In the genomic region with DNA sequence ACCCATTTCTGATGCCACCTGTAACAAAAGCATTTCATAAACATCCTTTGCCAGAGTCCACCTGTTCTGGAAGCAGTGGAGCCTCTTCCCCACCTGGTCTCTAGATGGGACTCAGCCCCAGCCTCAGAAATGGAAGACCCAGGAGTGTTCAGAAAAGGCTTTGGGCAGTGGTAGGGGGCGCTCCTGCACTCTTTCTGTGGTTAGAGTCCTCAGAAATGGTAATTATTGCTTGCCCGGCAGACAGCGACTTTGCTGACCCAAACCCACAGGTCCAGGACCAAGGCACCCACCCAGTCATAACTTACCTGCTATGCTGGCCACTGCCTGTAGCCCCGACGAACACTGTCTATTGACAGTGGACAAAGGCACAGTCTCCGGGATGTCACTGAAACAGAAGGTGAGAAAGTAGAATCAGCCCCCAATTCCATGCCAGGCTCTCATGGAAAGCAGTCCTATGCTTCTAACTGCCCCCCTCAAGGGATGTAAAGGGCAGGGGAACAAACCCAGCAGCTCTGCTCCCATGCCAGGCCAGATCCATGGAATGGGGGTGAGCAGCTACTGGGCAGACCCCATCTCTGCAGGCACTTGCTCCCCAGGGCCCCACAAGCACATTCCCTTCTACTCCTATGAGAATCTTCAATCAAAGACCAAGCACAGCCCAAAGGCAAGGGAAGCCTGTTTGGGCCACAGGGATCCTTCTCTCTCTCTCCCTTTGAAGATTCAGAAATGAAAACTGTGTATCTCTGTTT, we compare ENCODE assay signal across 8 cellular contexts. TPM values are rescaled to one million over a fixed set of nuclear protein-coding genes. Genes with fewer than 3 reads are reported as not detected.
DNase-seq lines count a peak whose midpoint lies in the region; ATAC-seq and TF ChIP-seq lines count a peak whose summit lies in the region.

No MANE protein-coding gene starts in this region.

- H3K79me1 ChIP-seq in mesenchymal stem cell (replicated peaks; ENCODE audit: low read length, poor library complexity, severe bottlenecking), result peaks cover 49% of the 10 kb centered on the region

- H3K36me3 ChIP-seq in DOHH2 (ENCODE audit: control insufficient read depth, low read length) (peaks cover 81% of the 10 kb centered on the region), Karpas-422 (ENCODE audit: insufficient read depth, low read length) (peaks cover 36% of the 10 kb centered on the region), mesenchymal stem cell (ENCODE audit: control insufficient read depth in 1 of 2, insufficient read depth in 2 of 2, low read depth in 1 of 2, low read length in 2 of 2) (peaks cover 62 to 85% of the 10 kb centered on the region in 2 experiments)

- H3K79me2 ChIP-seq in DOHH2 (ENCODE audit: control insufficient read depth, low read length), result peaks cover 19% of the 10 kb centered on the region
- peaks cover 24% of the 10 kb centered on the region for H3K79me2 ChIP-seq in Karpas-422 (ENCODE audit: low read length)

- no peaks in the 10 kb centered on the region for H3K27me3 ChIP-seq in DOHH2 (ENCODE audit: control insufficient read depth, low read length)
- no peaks in the 10 kb centered on the region for H3K27me3 ChIP-seq in Karpas-422 (ENCODE audit: low read length)
- H3K27me3 ChIP-seq in mesenchymal stem cell (ENCODE audit: control insufficient read depth in 1 of 2, insufficient read depth in 1 of 2, low read length in 2 of 2), result no peaks in the 10 kb centered on the region

- H3K9me3 ChIP-seq in DOHH2 (ENCODE audit: control insufficient read depth, insufficient read depth, low read length), result no peaks in the 10 kb centered on the region
- no peaks in the 10 kb centered on the region for H3K9me3 ChIP-seq in Karpas-422 (ENCODE audit: low read length)
- H3K9me3 ChIP-seq in mesenchymal stem cell (ENCODE audit: control insufficient read depth, low read length), result no peaks in the 10 kb centered on the region

- peak; percentile 75 for DNase-seq in Karpas-422
- DNase-seq in activated naive CD4-positive, alpha-beta T cell treated with anti-CD3 and anti-CD28 coated beads, Interleukin-2, amount 50 U/mL, for 72 hours (ENCODE audit: low spot score in 2 of 2), result peak; percentile 21 to 33
- peak; percentile 41 for DNase-seq in mesenchymal stem cell
- DNase-seq in superior temporal gyrus (ENCODE audit: extremely low spot score), result no peak
- no peak for DNase-seq in SW480 (ENCODE audit: low spot score)

- no peak for ATAC-seq in activated naive CD4-positive, alpha-beta T cell treated with anti-CD3 and anti-CD28 coated beads, Interleukin-2, amount 50 U/mL, for 72 hours
- ATAC-seq in GM21717 (IDR thresholded peaks at IDR 0.05; ENCODE audit: unreplicated experiment), result no peak
- ATAC-seq in GM21447 (IDR thresholded peaks at IDR 0.05; ENCODE audit: unreplicated experiment), result no peak

- WGBS in mesenchymal stem cell, result 76% methylated on average over 6 of the region's 6 CpGs

- no peak overlapping the region for H4K8ac ChIP-seq in mesenchymal stem cell (ENCODE audit: low read length)

- no peak overlapping the region for H4K91ac ChIP-seq in mesenchymal stem cell (ENCODE audit: low read length)

- peak; percentile 88 for TF ChIP-seq CTCF in DOHH2 (IDR thresholded peaks at IDR 0.05; ENCODE audit: low read depth, low read length, poor library complexity, severe bottlenecking)

- no peak overlapping the region for H2BK12ac ChIP-seq in mesenchymal stem cell (ENCODE audit: low read length in 2 of 2)

- H3K9me2 ChIP-seq in DOHH2 (replicated peaks; ENCODE audit: control insufficient read depth, low read length) (no peaks in the 10 kb centered on the region), Karpas-422 (replicated peaks; ENCODE audit: insufficient read depth, low read length) (no peaks in the 10 kb centered on the region)

- H3K18ac ChIP-seq in mesenchymal stem cell (ENCODE audit: low read depth in 1 of 2, low read length in 2 of 2), result no peak overlapping the region

- H3K4me2 ChIP-seq in DOHH2 (ENCODE audit: low read length) (no peak overlapping the region), Karpas-422 (ENCODE audit: low read depth, low read length, poor library complexity, severe bottlenecking) (no peak overlapping the region), mesenchymal stem cell (ENCODE audit: low read length, poor library complexity, severe bottlenecking) (no peak overlapping the region)

- H3K9me3 Mint-ChIP-seq in activated naive CD4-positive, alpha-beta T cell treated with anti-CD3 and anti-CD28 coated beads, Interleukin-2, amount 50 U/mL, for 72 hours, result no peaks in the 10 kb centered on the region

- no peak overlapping the region for H3K14ac ChIP-seq in mesenchymal stem cell (ENCODE audit: low read length in 2 of 2)

- H3K27ac ChIP-seq in DOHH2 (ENCODE audit: low read depth, low read length) (no peak overlapping the region), Karpas-422 (ENCODE audit: low read length) (no peak overlapping the region), mesenchymal stem cell (ENCODE audit: low read length, poor library complexity, severe bottlenecking) (no peak overlapping the region)

- no peak overlapping the region for H3K23ac ChIP-seq in mesenchymal stem cell (ENCODE audit: low read length in 2 of 2)

- H3K4ac ChIP-seq in mesenchymal stem cell (ENCODE audit: low read depth in 1 of 2, low read length in 2 of 2), result no peak overlapping the region

- H3K4me1 ChIP-seq in DOHH2 (ENCODE audit: control insufficient read depth, low read length) (peaks cover 11% of the 10 kb centered on the region), Karpas-422 (ENCODE audit: low read length) (peaks cover 14% of the 10 kb centered on the region), mesenchymal stem cell (ENCODE audit: control insufficient read depth, insufficient read depth, low read depth, low read length) (peaks cover 5% of the 10 kb centered on the region)

- H2AK5ac ChIP-seq in mesenchymal stem cell (ENCODE audit: low read length, severe bottlenecking), result no peak overlapping the region

- H2BK120ac ChIP-seq in mesenchymal stem cell (ENCODE audit: low read depth, low read length), result no peak overlapping the region

- peak overlapping the region in 1 of 2 donors; percentile 65 for H3K27ac Mint-ChIP-seq in activated naive CD4-positive, alpha-beta T cell treated with anti-CD3 and anti-CD28 coated beads, Interleukin-2, amount 50 U/mL, for 72 hours

- H2BK5ac ChIP-seq in mesenchymal stem cell (ENCODE audit: low read depth, low read length, poor library complexity, severe bottlenecking), result no peak overlapping the region

- no peak overlapping the region for H2AFZ ChIP-seq in Karpas-422 (ENCODE audit: low read length)
- H2AFZ ChIP-seq in mesenchymal stem cell (ENCODE audit: low read depth, low read length), result no peak overlapping the region

- no peak overlapping the region for H3K4me3 ChIP-seq in DOHH2 (ENCODE audit: low read length)
- no peak overlapping the region for H3K4me3 ChIP-seq in Karpas-422 (ENCODE audit: low read length)
- H3K4me3 ChIP-seq in mesenchymal stem cell (ENCODE audit: insufficient read depth in 1 of 2, low read depth in 1 of 2, low read length in 2 of 2), result no peak overlapping the region

- no peaks in the 10 kb centered on the region for H3F3A ChIP-seq in DOHH2 (ENCODE audit: control insufficient read depth, insufficient read depth)

- no peak overlapping the region for H3K9ac ChIP-seq in Karpas-422 (ENCODE audit: low read length)
- H3K9ac ChIP-seq in mesenchymal stem cell (ENCODE audit: low read length), result no peak overlapping the region

- H3K36me3 Mint-ChIP-seq in activated naive CD4-positive, alpha-beta T cell treated with anti-CD3 and anti-CD28 coated beads, Interleukin-2, amount 50 U/mL, for 72 hours, result peaks cover 14 to 29% of the 10 kb centered on the region in 2 donors

- peaks cover 3% of the 10 kb centered on the region; the same call in 1 of the 2 replicates for H4K20me1 ChIP-seq in DOHH2 (ENCODE audit: control insufficient read depth, insufficient read depth, low read depth, low read length)
- H4K20me1 ChIP-seq in Karpas-422 (ENCODE audit: insufficient read depth, low read depth, low read length), result no peaks in the 10 kb centered on the region; the same call in 1 of the 2 replicates

- H2BK15ac ChIP-seq in mesenchymal stem cell (ENCODE audit: low read depth, poor library complexity, severe bottlenecking), result no peak overlapping the region

RNA-seq across cellular contexts. Expression of a gene that starts 5.1 kb away (rescaled TPM):
- total RNA-seq in Karpas-422 (2014; rRNA removed; shearing (Covaris generic); ENCODE audit: low replicate concordance), result 23.4 and 34.4 TPM in 2 replicates
- 10 to 100 TPM; 73.9 to 83.9 TPM for total RNA-seq in activated naive CD4-positive, alpha-beta T cell treated with anti-CD3 and anti-CD28 coated beads, Interleukin-2, amount 50 U/mL, for 72 hours
- polyA plus RNA-seq in mesenchymal stem cell (2013, experiment 1 of 2), result 32.9 TPM
- 32.8 TPM for polyA plus RNA-seq in mesenchymal stem cell (2013, experiment 2 of 2)

RNA-seq across cellular contexts. Expression of a gene that starts 6.7 kb away (rescaled TPM):
- total RNA-seq in Karpas-422 (2014; rRNA removed; shearing (Covaris generic); ENCODE audit: low replicate concordance), result 11.3 and 23.0 TPM in 2 replicates
- 10 to 100 TPM; 23.5 to 41.2 TPM for total RNA-seq in activated naive CD4-positive, alpha-beta T cell treated with anti-CD3 and anti-CD28 coated beads, Interleukin-2, amount 50 U/mL, for 72 hours
- polyA plus RNA-seq in mesenchymal stem cell (2013, experiment 1 of 2), result 31.6 TPM
- polyA plus RNA-seq in mesenchymal stem cell (2013, experiment 2 of 2), result 31.9 TPM

RNA-seq across cellular contexts. Expression of a gene that starts 33.5 kb away (rescaled TPM):
- 42.7 and 55.3 TPM in 2 replicates for total RNA-seq in Karpas-422 (2014; rRNA removed; shearing (Covaris generic); ENCODE audit: low replicate concordance)
- total RNA-seq in activated naive CD4-positive, alpha-beta T cell treated with anti-CD3 and anti-CD28 coated beads, Interleukin-2, amount 50 U/mL, for 72 hours, result 10 to 100 TPM; 46.8 to 58.3 TPM
- 18.9 TPM for polyA plus RNA-seq in mesenchymal stem cell (2013, experiment 1 of 2)
- polyA plus RNA-seq in mesenchymal stem cell (2013, experiment 2 of 2), result 18.5 TPM

Comparison
In these comparisons a context has a peak if more than half of its experiments do, and no peak if none do; other contexts are left out.
1. DNase-seq: peak in Karpas-422 (single experiment), activated naive CD4-positive, alpha-beta T cell treated with anti-CD3 and anti-CD28 coated beads, Interleukin-2, amount 50 U/mL, for 72 hours (2 of 2) and mesenchymal stem cell (single experiment); none in superior temporal gyrus (single experiment) and SW480 (single experiment).